Comparison of ENCODE assay signal across 9 cellular contexts in genomic region chr17:71118039-71118438, GRCh38.
DNase-seq lines count a peak whose midpoint lies in the region; ATAC-seq and FAIRE-seq lines count a peak whose summit lies in the region.
"Had no signal": no experiment of that assay in that cellular context is flagged by ENCODE, and none has a peak within 500 bp of the region (broad histone marks: within the 10 kb centered on the region; RNA-seq: fewer than 3 reads in every experiment).

No MANE protein-coding gene starts in this region.

- WGBS in small intestine, 3 donors: 26 to 59% (median 38%) methylated on average over 4 of the region's 4 CpGs

- no peak for FAIRE-seq in small intestine (lab: Jason Lieb, UNC)
- FAIRE-seq: K562 had no signal

- ATAC-seq in HG03196 (IDR thresholded peaks at IDR 0.05; ENCODE audit: unreplicated experiment) (no peak), HG03442 (IDR thresholded peaks at IDR 0.05; ENCODE audit: unreplicated experiment) (no peak)
- ATAC-seq: K562 had no signal

- no peaks in the 10 kb centered on the region for H3K27me3 ChIP-seq in small intestine (ENCODE audit: control insufficient read depth in 2 of 2, insufficient read depth in 2 of 2, low read length in 2 of 2)

- DNase-seq in NCI-H1417 (lab: John Stamatoyannopoulos, UW): peak; percentile 18 to 75 (median 65)
- no peak for DNase-seq in NCI-H1417 treated with DMSO at 0.1 percent for 48 hours (lab: John Stamatoyannopoulos, UW)
- peak; percentile 5 for DNase-seq in NCI-H526 treated with DMSO at 0.1 percent for 48 hours (lab: John Stamatoyannopoulos, UW)
- peak; percentile 8 for DNase-seq in epithelial cell of prostate (ENCODE audit: low read depth, low spot score)
- DNase-seq in small intestine: peak; percentile 33
- DNase-seq in hippocampal formation (lab: John Stamatoyannopoulos, UW): no peak

- no peaks in the 10 kb centered on the region for H3K36me3 ChIP-seq in small intestine (ENCODE audit: control insufficient read depth in 2 of 2, insufficient read depth in 2 of 2, low read length in 2 of 2)

- H3K4me3 ChIP-seq in small intestine (ENCODE audit: low read depth in 1 of 2, low read length in 2 of 2): no peak overlapping the region
- H3K4me3 ChIP-seq: K562 had no signal

- no peaks in the 10 kb centered on the region for H3K4me1 ChIP-seq in small intestine (ENCODE audit: control insufficient read depth in 2 of 2, insufficient read depth in 1 of 2, low read depth in 1 of 2, low read length in 1 of 2)

- H3K27ac ChIP-seq in epithelial cell of prostate: no peak overlapping the region
- no peak overlapping the region for H3K27ac ChIP-seq in small intestine (ENCODE audit: low read depth in 1 of 2, low read length in 1 of 2)

- H3K9me3 ChIP-seq in small intestine (ENCODE audit: control insufficient read depth, low read depth): no peaks in the 10 kb centered on the region

Comparison
In these comparisons a context has a peak if more than half of its experiments do, and no peak if none do; other contexts are left out.
1. DNase-seq: peak in NCI-H1417 (3 of 3), NCI-H526 treated with DMSO at 0.1 percent for 48 hours (single experiment), epithelial cell of prostate (single experiment) and small intestine (single experiment); none in NCI-H1417 treated with DMSO at 0.1 percent for 48 hours (single experiment) and hippocampal formation (0 of 2).